Comparison of ENCODE assay signal across 10 cellular contexts in the genomic region with DNA sequence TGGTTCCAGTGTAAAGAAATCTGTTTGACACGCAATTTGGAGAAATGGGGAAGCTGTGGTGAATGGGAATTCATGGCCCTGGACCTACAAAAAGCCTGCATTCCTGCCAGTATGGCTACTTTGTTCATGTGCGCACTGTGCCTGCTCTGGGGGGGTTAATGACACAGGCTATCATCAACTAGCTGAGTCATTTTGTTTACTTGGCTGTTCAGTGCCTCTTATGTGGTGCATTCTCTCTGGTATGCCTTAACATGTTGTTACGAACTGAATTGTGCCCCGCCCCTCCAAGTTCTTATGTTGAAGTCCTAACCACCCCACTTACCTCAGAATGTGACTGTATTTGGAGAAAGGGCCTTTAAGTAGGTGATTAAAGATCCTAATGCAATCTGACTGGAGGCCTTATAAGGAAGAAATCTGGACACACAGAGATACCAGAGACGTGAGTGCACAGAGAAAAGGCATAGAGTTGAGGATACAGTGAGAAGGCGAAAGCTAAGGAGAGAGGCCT. TPM values are rescaled to one million over a fixed set of nuclear protein-coding genes. Genes with fewer than 3 reads are reported as not detected.
DNase-seq lines count a peak whose midpoint lies in the region; ATAC-seq, FAIRE-seq and TF ChIP-seq lines count a peak whose summit lies in the region.
"Had no signal": no experiment of that assay in that cellular context is flagged by ENCODE, and none has a peak within 500 bp of the region (broad histone marks: within the 10 kb centered on the region; RNA-seq: fewer than 3 reads in every experiment).

No MANE protein-coding gene starts in this region.

- H3K27me3 Mint-ChIP-seq in astrocyte (ENCODE audit: low read depth, unreplicated experiment), result no peaks in the 10 kb centered on the region
- no peaks in the 10 kb centered on the region for H3K27me3 Mint-ChIP-seq in chondrocyte (ENCODE audit: low read depth)
- H3K27me3 Mint-ChIP-seq: central memory CD8-positive, alpha-beta T cell had no signal

- 92 to 100% methylated on average over 2 to 3 of the region's 6 CpGs for WGBS in mesodermal cell (ENCODE audit: insufficient coverage in 2 of 2), 2 experiments
- WGBS in right cardiac atrium, result 74% methylated on average over 6 of the region's 6 CpGs

- peak; percentile 99 for DNase-seq in DMS79 (lab: John Stamatoyannopoulos, UW)
- peak; percentile 31 to 53 for DNase-seq in NCI-H187 (lab: John Stamatoyannopoulos, UW)
- peak; percentile 97 for DNase-seq in astrocyte (ENCODE audit: low read depth)
- no peak for DNase-seq in chondrocyte (ENCODE audit: low spot score)
- DNase-seq in NCI-H526 treated with DMSO at 0.1 percent for 48 hours (lab: John Stamatoyannopoulos, UW), result no peak
- DNase-seq in right cardiac atrium, result no peak

- H3K36me3 ChIP-seq in astrocyte (ENCODE audit: insufficient read depth, low read length) (no peaks in the 10 kb centered on the region), mesodermal cell (ENCODE audit: control insufficient read depth, insufficient read depth, low read length) (no peaks in the 10 kb centered on the region)

- H3K9ac ChIP-seq in astrocyte (ENCODE audit: low read length), result peak overlapping the region; percentile 7

- H3K9me3 Mint-ChIP-seq in astrocyte (ENCODE audit: unreplicated experiment) (no peaks in the 10 kb centered on the region), chondrocyte (ENCODE audit: low read depth) (no peaks in the 10 kb centered on the region)
- H3K9me3 Mint-ChIP-seq: central memory CD8-positive, alpha-beta T cell had no signal

- no peaks in the 10 kb centered on the region for H4K20me1 ChIP-seq in astrocyte (ENCODE audit: insufficient read depth, low read length)

- no peaks in the 10 kb centered on the region for H3K79me2 ChIP-seq in astrocyte (ENCODE audit: insufficient read depth, low read length)

- intact Hi-C loops in right cardiac atrium (cut with DNase I), result no loop called here

- H3K27me3 ChIP-seq in astrocyte (ENCODE audit: insufficient read depth, low read length) (no peaks in the 10 kb centered on the region), right cardiac atrium (ENCODE audit: control insufficient read depth, insufficient read depth) (no peaks in the 10 kb centered on the region)

- H3K4me1 Mint-ChIP-seq in astrocyte (ENCODE audit: low read depth, unreplicated experiment) (peaks cover 7% of the 10 kb centered on the region), chondrocyte (ENCODE audit: low read depth) (no peaks in the 10 kb centered on the region)
- H3K4me1 Mint-ChIP-seq: central memory CD8-positive, alpha-beta T cell had no signal

- ATAC-seq in right cardiac atrium, result no peak
- ATAC-seq in GM21515 (IDR thresholded peaks at IDR 0.05; ENCODE audit: unreplicated experiment), result no peak

- TF ChIP-seq CTCF in astrocyte (IDR thresholded peaks at IDR 0.05; ENCODE audit: insufficient read depth, low read depth, low read length), result no peak
- TF ChIP-seq CTCF in chondrocyte (IDR thresholded peaks at IDR 0.05), result no peak

- peak overlapping the region; percentile 6 for H2AFZ ChIP-seq in astrocyte (ENCODE audit: low read depth, low read length)

- H3K27ac Mint-ChIP-seq in astrocyte (ENCODE audit: unreplicated experiment) (peak overlapping the region; percentile 70), chondrocyte (ENCODE audit: unreplicated experiment) (no peak overlapping the region)

- peak overlapping the region; percentile 26 for H3K4me2 ChIP-seq in astrocyte (ENCODE audit: low read length)

- H3K4me1 ChIP-seq in astrocyte (ENCODE audit: insufficient read depth, low read length) (peaks cover 16% of the 10 kb centered on the region), mesodermal cell (ENCODE audit: control insufficient read depth, insufficient read depth, low read length, poor library complexity, severe bottlenecking) (peaks cover 7% of the 10 kb centered on the region), right cardiac atrium (ENCODE audit: control insufficient read depth, insufficient read depth, low read length) (no peaks in the 10 kb centered on the region)

- no peaks in the 10 kb centered on the region for H3K36me3 Mint-ChIP-seq in astrocyte (ENCODE audit: low read depth, unreplicated experiment)
- H3K36me3 Mint-ChIP-seq in chondrocyte (ENCODE audit: low read depth), result no peaks in the 10 kb centered on the region

- H3K4me3 Mint-ChIP-seq in astrocyte (ENCODE audit: unreplicated experiment) (no peak overlapping the region), chondrocyte (ENCODE audit: unreplicated experiment) (no peak overlapping the region)
- H3K4me3 Mint-ChIP-seq: central memory CD8-positive, alpha-beta T cell had no signal

- no peak for FAIRE-seq in astrocyte (lab: Jason Lieb, UNC)
- FAIRE-seq: islet of Langerhans had no signal

- H3K9me3 ChIP-seq in astrocyte (ENCODE audit: insufficient read depth, low read depth, low read length) (no peaks in the 10 kb centered on the region), mesodermal cell (ENCODE audit: control insufficient read depth, low read length) (no peaks in the 10 kb centered on the region), right cardiac atrium (ENCODE audit: control insufficient read depth, low read length) (no peaks in the 10 kb centered on the region)

- H3K27ac ChIP-seq in astrocyte (ENCODE audit: low read depth, low read length) (peak overlapping the region; percentile 28), mesodermal cell (ENCODE audit: low read depth, low read length, severe bottlenecking) (peak overlapping the region; percentile 65), right cardiac atrium (ENCODE audit: low read length) (no peak overlapping the region)

- H3K4me3 ChIP-seq in astrocyte (ENCODE audit: insufficient read depth, low read depth, low read length), result no peak overlapping the region
- H3K4me3 ChIP-seq in mesodermal cell (ENCODE audit: extremely low read depth, insufficient read depth, low read length, poor library complexity, severe bottlenecking), result no peak overlapping the region
- no peak overlapping the region for H3K4me3 ChIP-seq in right cardiac atrium (ENCODE audit: low read length)

RNA-seq across cellular contexts. Expression of a gene that starts 20.4 kb away (rescaled TPM):
- total RNA-seq in astrocyte, result 52.0 and 60.8 TPM in 2 replicates
- polyA plus RNA-seq in mesodermal cell (2013, experiment 1 of 2), result 35.1 TPM
- polyA plus RNA-seq in mesodermal cell (2013, experiment 2 of 2), result 32.3 TPM
- total RNA-seq in chondrocyte, result 29.3 to 35.9 TPM (median 33.3 TPM) in 3 replicates
- 10 to 100 TPM; 43.6 to 51.1 (median 46.6) TPM for total RNA-seq in right cardiac atrium
- polyA plus RNA-seq in right cardiac atrium, result 31.2 TPM

RNA-seq across cellular contexts. Expression of a gene that starts 31.9 kb away (rescaled TPM):
- 29.8 and 36.0 TPM in 2 replicates for total RNA-seq in astrocyte
- polyA plus RNA-seq in mesodermal cell (2013, experiment 1 of 2), result 36.3 TPM
- polyA plus RNA-seq in mesodermal cell (2013, experiment 2 of 2), result 31.8 TPM
- total RNA-seq in chondrocyte, result 24.4 to 29.6 TPM (median 26.5 TPM) in 3 replicates
- total RNA-seq in right cardiac atrium, result 10 to 100 TPM; 12.0 to 17.1 (median 15.5) TPM
- polyA plus RNA-seq in right cardiac atrium, result 8.3 TPM

Comparison
In these comparisons a context has a peak if more than half of its experiments do, and no peak if none do; other contexts are left out.
1. DNase-seq: peak in DMS79 (single experiment), NCI-H187 (2 of 2) and astrocyte (single experiment); none in chondrocyte (single experiment), NCI-H526 treated with DMSO at 0.1 percent for 48 hours (single experiment) and right cardiac atrium (0 of 3).